34 cellular contexts compared by ENCODE assay signal in genomic region chr2:85727798-85728197, GRCh38. TPM values are rescaled to one million over a fixed set of nuclear protein-coding genes. Genes with fewer than 3 reads are reported as not detected.
"Had no signal": no experiment of that assay in that cellular context is flagged by ENCODE, and none has a peak within 500 bp of the region (broad histone marks: within the 10 kb centered on the region; RNA-seq: fewer than 3 reads in every experiment).

No MANE protein-coding gene starts in this region.

- H3K27me3 ChIP-seq: breast epithelium, ovary, stomach, tibial nerve had no signal

- ATAC-seq: left colon; stimulated activated naive B cell treated with anti-CD40 and anti-IgM and Interleukin-4, amounts not matched to agents 10 μg/mL and 1 μg/mL and 100 μg/mL, for 72 hours had no signal

- H3K27ac Mint-ChIP-seq: activated naive CD4-positive, alpha-beta T cell treated with anti-CD3 and anti-CD28 coated beads, Interleukin-2, amount 50 U/mL, for 72 hours; activated T-cell treated with anti-CD3 and anti-CD28 coated beads, Interleukin-2, amount 50 U/mL, for 72 hours; immature natural killer cell; nephron progenitor cell; stimulated activated naive B cell treated with anti-CD40 and anti-IgM and Interleukin-4, amounts not matched to agents 10 μg/mL and 1 μg/mL and 100 μg/mL, for 72 hours; T-helper 1 cell treated with Interleukin-12 subunit alpha and Interleukin-12 subunit beta and Interleukin-4 antibody, amounts not matched to agents 30 μg/mL and 1 μg/mL, for 36 hours had no signal

- H3K9me3 Mint-ChIP-seq: activated naive CD4-positive, alpha-beta T cell treated with anti-CD3 and anti-CD28 coated beads, Interleukin-2, amount 50 U/mL, for 72 hours; activated T-cell treated with anti-CD3 and anti-CD28 coated beads, Interleukin-2, amount 50 U/mL, for 72 hours; central memory CD8-positive, alpha-beta T cell; immature natural killer cell; nephron progenitor cell; stimulated activated naive B cell treated with anti-CD40 and anti-IgM and Interleukin-4, amounts not matched to agents 10 μg/mL and 1 μg/mL and 100 μg/mL, for 72 hours; T-helper 1 cell treated with Interleukin-12 subunit alpha and Interleukin-12 subunit beta and Interleukin-4 antibody, amounts not matched to agents 30 μg/mL and 1 μg/mL, for 36 hours had no signal

- DNase-seq: activated CD4-positive, alpha-beta T cell treated with anti-CD3 and anti-CD28 coated beads for 4 hours; activated CD4-positive, alpha-beta T cell treated with anti-CD3 and anti-CD28 coated beads, Interleukin-2, amount 50 U/mL, for 4 hours; activated naive CD4-positive, alpha-beta T cell; activated T-cell treated with anti-CD3 and anti-CD28 coated beads for 4 hours; activated T-cell treated with anti-CD3 and anti-CD28 coated beads, Interleukin-2, amount 50 U/mL, for 72 hours; dermis blood vessel endothelial cell; effector CD4-positive, alpha-beta T cell; esophagus squamous epithelium; foreskin melanocyte; glutamatergic neuron; hippocampal formation; immature natural killer cell; kidney; nephron progenitor cell; ovary; retina; stimulated activated CD4-positive, alpha-beta T cell treated with anti-CD3 and anti-CD28 coated beads, Interleukin-1b, Interleukin-23, amount 100 ng/mL, for 48 hours; stimulated activated CD4-positive, alpha-beta T cell treated with anti-CD3 and anti-CD28 coated beads, Interleukin-4, amount 100 ng/mL, for 4 hours; stimulated activated CD8-positive, alpha-beta memory T cell treated with anti-CD3 and anti-CD28 coated beads, Interleukin-4, amount 100 ng/mL, for 48 hours; stimulated activated naive B cell treated with anti-CD40 and anti-IgM and Interleukin-4, amounts not matched to agents 10 μg/mL and 1 μg/mL and 100 μg/mL, for 72 hours; stomach; SW 1271; T-helper 9 cell had no signal

- H3K9me3 ChIP-seq: breast epithelium, esophagus squamous epithelium, ovary, prostate gland, stomach, tibial nerve had no signal

- H3K27ac ChIP-seq: epithelial cell of prostate, ovary, prostate gland, VCaP had no signal

- H3K36me3 ChIP-seq: breast epithelium, esophagus squamous epithelium, ovary, prostate gland, stomach, tibial nerve had no signal

- H3K4me3 ChIP-seq: breast epithelium, ovary, prostate gland, smooth muscle cell, stomach, tibial nerve had no signal

- H3K36me3 Mint-ChIP-seq: activated naive CD4-positive, alpha-beta T cell treated with anti-CD3 and anti-CD28 coated beads, Interleukin-2, amount 50 U/mL, for 72 hours; immature natural killer cell; stimulated activated naive B cell treated with anti-CD40 and anti-IgM and Interleukin-4, amounts not matched to agents 10 μg/mL and 1 μg/mL and 100 μg/mL, for 72 hours had no signal

- H3K4me1 ChIP-seq: prostate gland had no signal

- H3K4me3 Mint-ChIP-seq: activated T-cell treated with anti-CD3 and anti-CD28 coated beads, Interleukin-2, amount 50 U/mL, for 72 hours; central memory CD8-positive, alpha-beta T cell; immature natural killer cell; nephron progenitor cell; stimulated activated naive B cell treated with anti-CD40 and anti-IgM and Interleukin-4, amounts not matched to agents 10 μg/mL and 1 μg/mL and 100 μg/mL, for 72 hours; T-helper 1 cell treated with Interleukin-12 subunit alpha and Interleukin-12 subunit beta and Interleukin-4 antibody, amounts not matched to agents 30 μg/mL and 1 μg/mL, for 36 hours had no signal

- H3K4me1 Mint-ChIP-seq: central memory CD8-positive, alpha-beta T cell had no signal

RNA-seq across cellular contexts. Expression of gene ATOH8, which starts 26.0 kb away (rescaled TPM):
- total RNA-seq: activated naive CD4-positive, alpha-beta T cell treated with anti-CD3 and anti-CD28 coated beads, Interleukin-2, amount 50 U/mL, for 72 hours; activated T-cell treated with anti-CD3 and anti-CD28 coated beads, Interleukin-2, amount 50 U/mL, for 72 hours had no signal
- polyA plus RNA-seq: immature natural killer cell had no signal

RNA-seq across cellular contexts. Expression of gene GNLY, which starts 33.6 kb away (rescaled TPM):
- total RNA-seq: dermis blood vessel endothelial cell, lung microvascular endothelial cell, smooth muscle cell had no signal
- polyA plus RNA-seq: smooth muscle cell had no signal

RNA-seq across cellular contexts. Expression of gene SFTPB, which starts 59.8 kb away (rescaled TPM):
- total RNA-seq: activated naive CD4-positive, alpha-beta T cell treated with anti-CD3 and anti-CD28 coated beads, Interleukin-2, amount 50 U/mL, for 72 hours; activated T-cell treated with anti-CD3 and anti-CD28 coated beads, Interleukin-2, amount 50 U/mL, for 72 hours; dermis blood vessel endothelial cell; esophagus squamous epithelium; left colon; lung microvascular endothelial cell; smooth muscle cell; tibial nerve had no signal
- polyA plus RNA-seq: immature natural killer cell, smooth muscle cell had no signal
